Comparison of ENCODE assay signal across 33 cellular contexts in the genomic region with DNA sequence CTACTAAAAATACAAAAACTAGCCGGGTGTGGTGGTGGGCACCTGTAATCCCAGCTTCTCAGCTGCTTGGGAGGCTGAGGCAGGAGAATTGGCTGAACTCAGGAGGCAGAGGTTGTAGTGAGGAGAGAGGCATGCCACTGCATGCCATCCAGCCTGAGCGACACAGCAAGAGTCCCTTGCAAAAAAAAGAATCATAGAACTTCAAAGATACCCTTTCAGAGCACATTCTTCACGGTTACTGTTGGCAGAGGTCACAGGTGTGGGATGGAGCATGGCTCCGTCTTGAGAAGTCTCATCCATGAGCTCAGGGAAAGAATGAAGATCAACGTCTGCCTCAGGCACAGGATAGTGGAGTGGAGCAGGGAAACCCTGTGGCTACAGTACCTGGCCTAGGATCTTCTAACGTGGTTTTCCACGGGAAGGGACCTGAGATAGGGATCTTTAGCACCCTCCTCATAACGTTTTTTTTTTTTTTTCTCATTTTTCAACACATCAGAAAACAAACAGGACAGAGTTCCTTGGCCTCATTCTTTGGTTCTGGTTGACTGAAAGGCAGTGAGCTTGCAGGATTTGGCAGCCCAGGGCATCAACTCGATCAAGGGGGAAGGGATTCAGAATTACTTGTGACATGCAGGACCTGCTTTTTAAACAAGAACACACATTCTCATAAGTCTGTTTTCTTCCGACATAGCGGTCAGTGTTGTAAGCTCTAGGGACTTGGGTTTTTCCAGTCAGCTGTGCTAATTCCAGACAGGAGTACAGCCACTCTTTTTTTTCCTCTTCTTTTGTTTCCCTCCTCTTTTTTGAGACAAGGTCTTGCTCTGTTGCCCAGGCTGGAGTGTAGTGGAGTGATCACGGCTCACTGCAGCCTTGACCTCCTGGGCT. TPM values are rescaled to one million over a fixed set of nuclear protein-coding genes. Genes with fewer than 3 reads are reported as not detected.
DNase-seq lines count a peak whose midpoint lies in the region; ATAC-seq and TF ChIP-seq lines count a peak whose summit lies in the region.
"Had no signal": no experiment of that assay in that cellular context is flagged by ENCODE, and none has a peak within 500 bp of the region (broad histone marks: within the 10 kb centered on the region; RNA-seq: fewer than 3 reads in every experiment).

No MANE protein-coding gene starts in this region.

- ATAC-seq in naive thymus-derived CD8-positive, alpha-beta T cell: no peak
- ATAC-seq in thoracic aorta (ENCODE audit: insufficient number of reproducible peaks, low FRiP score, low read depth) (peak; percentile 66), SK-N-SH treated with all-trans-retinoic acid at 6 μM for 48 hours (no peak), GM18861 (IDR thresholded peaks at IDR 0.05; ENCODE audit: unreplicated experiment) (no peak)
- ATAC-seq: A549; activated T-cell treated with anti-CD3 and anti-CD28 coated beads, Interleukin-2, amount 50 U/mL, for 72 hours; natural killer cell; stimulated activated memory B cell treated with anti-CD40 and anti-IgM and Interleukin-4, amounts not matched to agents 10 μg/mL and 1 μg/mL and 100 μg/mL, for 72 hours had no signal

- H3K9me3 Mint-ChIP-seq in activated naive CD4-positive, alpha-beta T cell treated with anti-CD3 and anti-CD28 coated beads, Interleukin-2, amount 10 ng/mL, durations not matched to agents 7 days and 5 days: no peaks in the 10 kb centered on the region
- H3K9me3 Mint-ChIP-seq in activated naive CD4-positive, alpha-beta T cell treated with anti-CD3 and anti-CD28 coated beads for 36 hours: no peaks in the 10 kb centered on the region
- H3K9me3 Mint-ChIP-seq in chondrocyte (ENCODE audit: low read depth): no peaks in the 10 kb centered on the region
- no peaks in the 10 kb centered on the region for H3K9me3 Mint-ChIP-seq in naive thymus-derived CD8-positive, alpha-beta T cell
- H3K9me3 Mint-ChIP-seq: activated T-cell treated with anti-CD3 and anti-CD28 coated beads, Interleukin-2, amount 50 U/mL, for 72 hours; CD4-positive, alpha-beta memory T cell; natural killer cell; stimulated activated memory B cell treated with anti-CD40 and anti-IgM and Interleukin-4, amounts not matched to agents 10 μg/mL and 1 μg/mL and 100 μg/mL, for 72 hours; T-helper 1 cell treated with Interleukin-12 subunit alpha and Interleukin-12 subunit beta and Interleukin-4 antibody, amounts not matched to agents 30 μg/mL and 1 μg/mL, for 36 hours had no signal

- intact Hi-C loops in activated naive CD4-positive, alpha-beta T cell treated with anti-CD3 and anti-CD28 coated beads for 36 hours (cut with micrococcal nuclease): no loop called here

- peak overlapping the region; percentile 10 to 80 for H3K27ac ChIP-seq in thoracic aorta
- H3K27ac ChIP-seq: A549, GM23248, HL-60, vagina had no signal

- TF ChIP-seq CTCF in chondrocyte (IDR thresholded peaks at IDR 0.05) (no peak), thoracic aorta (IDR thresholded peaks at IDR 0.05) (no peak)

- no peak overlapping the region for H3K4me3 ChIP-seq in thoracic aorta
- H3K4me3 ChIP-seq: A549, GM23248, testis, vagina had no signal

- H3K4me3 Mint-ChIP-seq in activated naive CD4-positive, alpha-beta T cell treated with anti-CD3 and anti-CD28 coated beads, Interleukin-2, amount 10 ng/mL, durations not matched to agents 7 days and 5 days: no peak overlapping the region
- H3K4me3 Mint-ChIP-seq in activated naive CD4-positive, alpha-beta T cell treated with anti-CD3 and anti-CD28 coated beads for 36 hours: no peak overlapping the region
- H3K4me3 Mint-ChIP-seq in chondrocyte (ENCODE audit: unreplicated experiment): no peak overlapping the region
- H3K4me3 Mint-ChIP-seq in naive thymus-derived CD8-positive, alpha-beta T cell: no peak overlapping the region
- H3K4me3 Mint-ChIP-seq: activated T-cell treated with anti-CD3 and anti-CD28 coated beads, Interleukin-2, amount 50 U/mL, for 72 hours; CD4-positive, alpha-beta memory T cell; natural killer cell; stimulated activated memory B cell treated with anti-CD40 and anti-IgM and Interleukin-4, amounts not matched to agents 10 μg/mL and 1 μg/mL and 100 μg/mL, for 72 hours; T-helper 1 cell treated with Interleukin-12 subunit alpha and Interleukin-12 subunit beta and Interleukin-4 antibody, amounts not matched to agents 30 μg/mL and 1 μg/mL, for 36 hours had no signal

- peaks cover 3 to 4% of the 10 kb centered on the region in 2 donors for H3K4me1 ChIP-seq in thoracic aorta (ENCODE audit: control insufficient read depth in 1 of 2, low read depth in 2 of 2)
- H3K4me1 ChIP-seq: A549, vagina had no signal

- POLR2A ChIA-PET in naive thymus-derived CD8-positive, alpha-beta T cell (lab: Charles Lee): no interaction called here

- H3K9me3 ChIP-seq in thoracic aorta: no peaks in the 10 kb centered on the region
- H3K9me3 ChIP-seq: A549, testis, vagina had no signal

- no peaks in the 10 kb centered on the region for H3K4me1 Mint-ChIP-seq in activated naive CD4-positive, alpha-beta T cell treated with anti-CD3 and anti-CD28 coated beads, Interleukin-2, amount 10 ng/mL, durations not matched to agents 7 days and 5 days
- no peaks in the 10 kb centered on the region for H3K4me1 Mint-ChIP-seq in activated naive CD4-positive, alpha-beta T cell treated with anti-CD3 and anti-CD28 coated beads for 36 hours (ENCODE audit: low read depth)
- H3K4me1 Mint-ChIP-seq in chondrocyte (ENCODE audit: low read depth): peaks cover 29% of the 10 kb centered on the region
- H3K4me1 Mint-ChIP-seq in naive thymus-derived CD8-positive, alpha-beta T cell: no peaks in the 10 kb centered on the region
- H3K4me1 Mint-ChIP-seq: CD4-positive, alpha-beta memory T cell; natural killer cell; stimulated activated memory B cell treated with anti-CD40 and anti-IgM and Interleukin-4, amounts not matched to agents 10 μg/mL and 1 μg/mL and 100 μg/mL, for 72 hours had no signal

- H3K36me3 Mint-ChIP-seq in activated naive CD4-positive, alpha-beta T cell treated with anti-CD3 and anti-CD28 coated beads, Interleukin-2, amount 10 ng/mL, durations not matched to agents 7 days and 5 days: peaks cover 50% of the 10 kb centered on the region
- H3K36me3 Mint-ChIP-seq in activated naive CD4-positive, alpha-beta T cell treated with anti-CD3 and anti-CD28 coated beads for 36 hours (ENCODE audit: low read depth): peaks cover 39% of the 10 kb centered on the region
- peaks cover 27% of the 10 kb centered on the region for H3K36me3 Mint-ChIP-seq in chondrocyte (ENCODE audit: low read depth)
- H3K36me3 Mint-ChIP-seq in naive thymus-derived CD8-positive, alpha-beta T cell: peaks cover 5 to 48% (median 17%) of the 10 kb centered on the region in 3 donors

- H3K27me3 Mint-ChIP-seq in activated naive CD4-positive, alpha-beta T cell treated with anti-CD3 and anti-CD28 coated beads, Interleukin-2, amount 10 ng/mL, durations not matched to agents 7 days and 5 days: no peaks in the 10 kb centered on the region
- H3K27me3 Mint-ChIP-seq in activated naive CD4-positive, alpha-beta T cell treated with anti-CD3 and anti-CD28 coated beads for 36 hours (ENCODE audit: low read depth): no peaks in the 10 kb centered on the region
- H3K27me3 Mint-ChIP-seq in chondrocyte (ENCODE audit: low read depth): no peaks in the 10 kb centered on the region
- H3K27me3 Mint-ChIP-seq in naive thymus-derived CD8-positive, alpha-beta T cell: no peaks in the 10 kb centered on the region
- H3K27me3 Mint-ChIP-seq: CD4-positive, alpha-beta memory T cell; stimulated activated memory B cell treated with anti-CD40 and anti-IgM and Interleukin-4, amounts not matched to agents 10 μg/mL and 1 μg/mL and 100 μg/mL, for 72 hours had no signal

- H3K27ac Mint-ChIP-seq in activated naive CD4-positive, alpha-beta T cell treated with anti-CD3 and anti-CD28 coated beads, Interleukin-2, amount 10 ng/mL, durations not matched to agents 7 days and 5 days: peak overlapping the region; percentile 69
- no peak overlapping the region for H3K27ac Mint-ChIP-seq in activated naive CD4-positive, alpha-beta T cell treated with anti-CD3 and anti-CD28 coated beads for 36 hours
- peak overlapping the region; percentile 80 for H3K27ac Mint-ChIP-seq in chondrocyte (ENCODE audit: unreplicated experiment)
- peak overlapping the region in 6 of 10 donors; percentile 7 to 91 (median 50) for H3K27ac Mint-ChIP-seq in naive thymus-derived CD8-positive, alpha-beta T cell
- H3K27ac Mint-ChIP-seq: activated T-cell treated with anti-CD3 and anti-CD28 coated beads, Interleukin-2, amount 50 U/mL, for 72 hours; stimulated activated memory B cell treated with anti-CD40 and anti-IgM and Interleukin-4, amounts not matched to agents 10 μg/mL and 1 μg/mL and 100 μg/mL, for 72 hours; T-helper 1 cell treated with Interleukin-12 subunit alpha and Interleukin-12 subunit beta and Interleukin-4 antibody, amounts not matched to agents 30 μg/mL and 1 μg/mL, for 36 hours had no signal

- DNase-seq in activated naive CD4-positive, alpha-beta T cell treated with anti-CD3 and anti-CD28 coated beads, Interleukin-2, amount 10 ng/mL, durations not matched to agents 7 days and 5 days: no peak
- DNase-seq in activated naive CD4-positive, alpha-beta T cell treated with anti-CD3 and anti-CD28 coated beads for 36 hours: no peak
- DNase-seq in chondrocyte (ENCODE audit: low spot score): peak; percentile 15
- DNase-seq in naive thymus-derived CD8-positive, alpha-beta T cell: no peak
- no peak for DNase-seq in thoracic aorta (ENCODE audit: low spot score)
- no peak for DNase-seq in amniotic stem cell (lab: John Stamatoyannopoulos, UW)
- DNase-seq: activated CD4-positive, alpha-beta T cell treated with anti-CD3 and anti-CD28 coated beads for 1 hour; activated naive CD4-positive, alpha-beta T cell treated with anti-CD3 and anti-CD28 coated beads, Interleukin-2, amount 50 U/mL, for 16 hours; activated T-cell treated with anti-CD3 and anti-CD28 coated beads, Interleukin-2, amount 50 U/mL, for 72 hours; CD4-positive, alpha-beta memory T cell; dermis blood vessel endothelial cell; DMS 273 treated with DMSO at 0.1 percent for 48 hours; GM23248; Kasumi-1; natural killer cell; NCI-H146; NCI-H2107; NCI-H446 treated with DMSO at 0.1 percent for 48 hours; NCI-H82; stimulated activated CD4-positive, alpha-beta T cell treated with anti-CD3 and anti-CD28 coated beads, Interleukin-12 subunit alpha, Interleukin-12 subunit beta, amount 100 ng/mL, for 4 hours; stimulated activated CD4-positive, alpha-beta T cell treated with anti-CD3 and anti-CD28 coated beads, Interleukin-4, amount 100 ng/mL, for 24 hours; testis had no signal

- no peaks in the 10 kb centered on the region for H3K27me3 ChIP-seq in thoracic aorta (replicated peaks; ENCODE audit: insufficient read depth)
- H3K27me3 ChIP-seq: testis, vagina had no signal

- peaks cover 21% of the 10 kb centered on the region for H3K36me3 ChIP-seq in thoracic aorta

- CTCF ChIA-PET in activated naive CD4-positive, alpha-beta T cell treated with anti-CD3 and anti-CD28 coated beads, Interleukin-2, amount 10 ng/mL, durations not matched to agents 7 days and 5 days (lab: Charles Lee): no interaction called here
- CTCF ChIA-PET in activated naive CD4-positive, alpha-beta T cell treated with anti-CD3 and anti-CD28 coated beads for 36 hours (lab: Charles Lee): interaction anchor here (0.5 kb wide), 1 partner anchor 21 kb away, joined by 4 read pairs; no protein-coding TSS in a partner anchor

RNA-seq across cellular contexts. Expression of gene F2, which starts 22.8 kb away (rescaled TPM):
- not detected for total RNA-seq in activated naive CD4-positive, alpha-beta T cell treated with anti-CD3 and anti-CD28 coated beads for 36 hours
- total RNA-seq in chondrocyte (0.25 TPM in 1 of 3 replicates, not detected in the others), thoracic aorta (not detected)
- total RNA-seq in naive thymus-derived CD8-positive, alpha-beta T cell: not detected
- not detected for polyA plus RNA-seq in naive thymus-derived CD8-positive, alpha-beta T cell
- total RNA-seq: activated CD8-positive, alpha-beta memory T cell treated with anti-CD3 and anti-CD28 coated beads for 36 hours; activated T-cell treated with anti-CD3 and anti-CD28 coated beads, Interleukin-2, amount 50 U/mL, for 72 hours; cardiac septum; CD4-positive, alpha-beta memory T cell; dermis blood vessel endothelial cell; glomerular endothelial cell; GM23248; omental fat pad; vagina had no signal
- polyA plus RNA-seq: CD4-positive, alpha-beta memory T cell; GM23248 had no signal

RNA-seq across cellular contexts. Expression of gene ZNF408, which starts 41.0 kb away (rescaled TPM):
- 1 to 10 TPM; 7.3 to 7.6 TPM for total RNA-seq in activated naive CD4-positive, alpha-beta T cell treated with anti-CD3 and anti-CD28 coated beads for 36 hours
- 12.3 to 15.5 TPM (median 14.6 TPM) in 3 replicates for total RNA-seq in chondrocyte
- 10 to 100 TPM; 21.4 to 26.5 TPM for total RNA-seq in naive thymus-derived CD8-positive, alpha-beta T cell
- polyA plus RNA-seq in naive thymus-derived CD8-positive, alpha-beta T cell: 10 to 100 TPM in 1 of 3 donors, 1 to 10 TPM in 2; 6.3 to 11.7 (median 9.6) TPM
- 10 to 100 TPM in 1 of 2 donors, 1 to 10 TPM in 1; 5.9 to 11.9 TPM for total RNA-seq in thoracic aorta

RNA-seq across cellular contexts. Expression of gene ARHGAP1, which starts 41.4 kb away (rescaled TPM):
- 10 to 100 TPM; 31.2 to 32.6 TPM for total RNA-seq in activated naive CD4-positive, alpha-beta T cell treated with anti-CD3 and anti-CD28 coated beads for 36 hours
- total RNA-seq in chondrocyte (109 to 163 TPM (median 155 TPM) in 3 replicates), thoracic aorta (100 to 1,000 TPM; 106 to 159 TPM)
- 10 to 100 TPM; 67.5 to 71.2 TPM for total RNA-seq in naive thymus-derived CD8-positive, alpha-beta T cell
- polyA plus RNA-seq in naive thymus-derived CD8-positive, alpha-beta T cell: 10 to 100 TPM; 35.5 to 63.1 (median 43.5) TPM
